ENCODE assay signal across 1 cellular context in the genomic region with DNA sequence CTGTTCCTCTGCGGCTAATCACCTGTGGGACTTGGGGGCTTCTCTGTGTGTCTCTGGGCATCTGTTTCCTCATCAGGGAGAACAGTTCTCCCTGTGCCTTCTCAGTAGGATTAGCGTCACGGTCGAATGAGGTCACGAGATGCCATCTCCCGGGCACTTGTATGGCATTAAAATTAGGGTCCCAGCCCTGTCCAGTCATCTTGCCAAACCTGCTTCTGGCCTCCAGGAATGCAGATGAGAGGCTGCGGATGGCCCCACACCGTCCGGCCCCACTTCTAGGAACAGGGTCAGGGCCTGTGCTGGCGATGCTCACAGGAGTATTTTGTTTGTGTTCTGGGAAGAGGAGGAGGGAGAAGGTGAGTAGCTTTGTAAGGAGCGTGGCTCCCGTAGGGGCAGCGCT.
TF ChIP-seq lines count a peak whose summit lies in the region.

No MANE protein-coding gene starts in this region.

TF ChIP-seq in GM12878, 131 proteins besides CTCF, POLR2A, EP300 and RAD21 (continued from another document):
- no peak for TF ChIP-seq PBX3 (IDR thresholded peaks at IDR 0.05; ENCODE audit: insufficient replicate concordance, low read depth, low read length)
